In genomic region chr6:95545226-95545625, GRCh38 we compare ENCODE assay signal across 21 cellular contexts. TPM values are rescaled to one million over a fixed set of nuclear protein-coding genes. Genes with fewer than 3 reads are reported as not detected.
DNase-seq lines count a peak whose midpoint lies in the region; ATAC-seq, FAIRE-seq and TF ChIP-seq lines count a peak whose summit lies in the region.
"Had no signal": no experiment of that assay in that cellular context is flagged by ENCODE, and none has a peak within 500 bp of the region (broad histone marks: within the 10 kb centered on the region; RNA-seq: fewer than 3 reads in every experiment).

No MANE protein-coding gene starts in this region.

- peaks cover 8% of the 10 kb centered on the region for H3K4me1 Mint-ChIP-seq in GM23338
- H3K4me1 Mint-ChIP-seq: activated naive CD8-positive, alpha-beta T cell treated with anti-CD3 and anti-CD28 coated beads, Interleukin-2, amount 50 U/mL, for 24 hours had no signal

- H3K36me3 ChIP-seq in adipocyte (ENCODE audit: control insufficient read depth, insufficient read depth, low read length, severe bottlenecking), result no peaks in the 10 kb centered on the region
- H3K36me3 ChIP-seq in suprapubic skin, result no peaks in the 10 kb centered on the region
- H3K36me3 ChIP-seq in GM23338 (ENCODE audit: insufficient read depth), result no peaks in the 10 kb centered on the region
- H3K36me3 ChIP-seq: MG63 had no signal

- ATAC-seq in left ventricle myocardium superior (peak; percentile 87), GM23338 (no peak), GM18861 (IDR thresholded peaks at IDR 0.05; ENCODE audit: unreplicated experiment) (no peak)
- ATAC-seq: activated CD8-positive, alpha-beta T cell treated with anti-CD3 and anti-CD28 coated beads for 36 hours; activated naive CD8-positive, alpha-beta T cell treated with anti-CD3 and anti-CD28 coated beads, Interleukin-2, amount 50 U/mL, for 24 hours; HCT116 had no signal

- no peaks in the 10 kb centered on the region for H3K79me2 ChIP-seq in GM23338 (replicated peaks; ENCODE audit: insufficient read depth)

- H3K9me3 ChIP-seq in adipocyte (ENCODE audit: control insufficient read depth, low read length) (no peaks in the 10 kb centered on the region), suprapubic skin (no peaks in the 10 kb centered on the region)
- H3K9me3 ChIP-seq: Caco-2, MG63 had no signal

- no peak for TF ChIP-seq EP300 in suprapubic skin (IDR thresholded peaks at IDR 0.05)

- intact Hi-C loops in left ventricle myocardium superior (cut with micrococcal nuclease), result no loop called here

- no peaks in the 10 kb centered on the region for H3K9me3 Mint-ChIP-seq in GM23338
- H3K9me3 Mint-ChIP-seq: activated CD8-positive, alpha-beta T cell treated with anti-CD3 and anti-CD28 coated beads for 36 hours; activated naive CD8-positive, alpha-beta T cell treated with anti-CD3 and anti-CD28 coated beads, Interleukin-2, amount 50 U/mL, for 24 hours; activated T-helper 1 cell treated with anti-CD3 and anti-CD28 coated beads, Interleukin-12 subunit alpha, Interleukin-12 subunit beta, Interleukin-2, Interleukin-4 antibody, amounts not matched to agents 30 ng/mL and 10 ng/mL and 1 ng/mL, durations not matched to agents 14 hours and 24 hours and 36 hours; nephron had no signal

- no peak for FAIRE-seq in GM19239 (lab: Jason Lieb, UNC)

- H3K27me3 Mint-ChIP-seq in GM23338 (ENCODE audit: insufficient read depth, low read depth, poor library complexity), result peaks cover 3% of the 10 kb centered on the region

- no peaks in the 10 kb centered on the region for H3K36me3 Mint-ChIP-seq in GM23338 (ENCODE audit: low read depth)

- H3K27ac ChIP-seq in suprapubic skin (peak overlapping the region; percentile 65), GM23338 (ENCODE audit: low read depth) (no peak overlapping the region)

- no peak overlapping the region for H3K4me2 ChIP-seq in GM23338

- H3K9me2 ChIP-seq in GM23338 (ENCODE audit: insufficient read depth), result peaks cover 2% of the 10 kb centered on the region; the same call in 1 of the 2 replicates

- no peak overlapping the region for H3K4me3 Mint-ChIP-seq in GM23338
- H3K4me3 Mint-ChIP-seq: activated CD8-positive, alpha-beta T cell treated with anti-CD3 and anti-CD28 coated beads for 36 hours; activated naive CD8-positive, alpha-beta T cell treated with anti-CD3 and anti-CD28 coated beads, Interleukin-2, amount 50 U/mL, for 24 hours; activated T-helper 1 cell treated with anti-CD3 and anti-CD28 coated beads, Interleukin-12 subunit alpha, Interleukin-12 subunit beta, Interleukin-2, Interleukin-4 antibody, amounts not matched to agents 30 ng/mL and 10 ng/mL and 1 ng/mL, durations not matched to agents 14 hours and 24 hours and 36 hours; nephron had no signal

- no peak overlapping the region for H3K27ac Mint-ChIP-seq in GM23338
- H3K27ac Mint-ChIP-seq: activated CD8-positive, alpha-beta T cell treated with anti-CD3 and anti-CD28 coated beads for 36 hours; activated naive CD8-positive, alpha-beta T cell treated with anti-CD3 and anti-CD28 coated beads, Interleukin-2, amount 50 U/mL, for 24 hours; activated T-helper 1 cell treated with anti-CD3 and anti-CD28 coated beads, Interleukin-12 subunit alpha, Interleukin-12 subunit beta, Interleukin-2, Interleukin-4 antibody, amounts not matched to agents 30 ng/mL and 10 ng/mL and 1 ng/mL, durations not matched to agents 14 hours and 24 hours and 36 hours; nephron had no signal

- H3K4me1 ChIP-seq in adipocyte (ENCODE audit: control insufficient read depth, insufficient read depth, low read length), result peaks cover 40% of the 10 kb centered on the region
- peaks cover 4% of the 10 kb centered on the region for H3K4me1 ChIP-seq in suprapubic skin
- H3K4me1 ChIP-seq in GM23338 (ENCODE audit: insufficient read depth), result peaks cover 8% of the 10 kb centered on the region; the same call in 1 of the 2 replicates
- H3K4me1 ChIP-seq: Caco-2 had no signal

- H3K27me3 ChIP-seq in adipocyte (replicated peaks; ENCODE audit: control insufficient read depth, insufficient read depth, low read length) (peaks cover 6% of the 10 kb centered on the region), suprapubic skin (no peaks in the 10 kb centered on the region), GM23338 (ENCODE audit: insufficient read depth) (no peaks in the 10 kb centered on the region)
- H3K27me3 ChIP-seq: MG63 had no signal

- no peaks in the 10 kb centered on the region for H4K20me1 ChIP-seq in GM23338 (replicated peaks; ENCODE audit: insufficient read depth)

- TF ChIP-seq POLR2A in suprapubic skin (IDR thresholded peaks at IDR 0.05), result no peak

- WGBS in suprapubic skin, result 19% methylated on average over 3 of the region's 3 CpGs

- no peak for TF ChIP-seq CTCF in suprapubic skin (IDR thresholded peaks at IDR 0.05)
- no peak for TF ChIP-seq CTCF in GM23338 (conservative IDR thresholded peaks at IDR 0.05; ENCODE audit: low read depth in 2 of 2)

- H3K4me3 ChIP-seq in adipocyte (ENCODE audit: low read length) (peak overlapping the region; percentile 30), suprapubic skin (no peak overlapping the region), GM23338 (no peak overlapping the region)
- H3K4me3 ChIP-seq: MG63 had no signal

- no peak overlapping the region for H2AFZ ChIP-seq in GM23338

- no peaks in the 10 kb centered on the region for H3F3A ChIP-seq in GM23338 (replicated peaks; ENCODE audit: low read depth)

- DNase-seq in NCI-H1436 (lab: John Stamatoyannopoulos, UW) (peak; percentile 29), adipocyte (ENCODE audit: low read depth) (no peak), left ventricle myocardium superior (no peak), suprapubic skin (ENCODE audit: low spot score in 2 of 2) (no peak), GM23338 (ENCODE audit: low spot score) (no peak), GM19239 (ENCODE audit: insufficient read length, low spot score) (no peak)
- DNase-seq: activated CD8-positive, alpha-beta T cell treated with anti-CD3 and anti-CD28 coated beads for 36 hours; activated naive CD8-positive, alpha-beta T cell treated with anti-CD3 and anti-CD28 coated beads, Interleukin-2, amount 50 U/mL, for 24 hours; AML-193; Caco-2; foreskin melanocyte; GDM1; MG63; NCI-H2029; NCI-H748 treated with DMSO at 0.1 percent for 48 hours; stimulated activated CD4-positive, alpha-beta T cell treated with anti-CD3 and anti-CD28 coated beads, Interleukin-1b, Interleukin-23, amount 100 ng/mL, for 48 hours; SW 1271 had no signal

- H3K9ac ChIP-seq in adipocyte (ENCODE audit: low read length), result peak overlapping the region; percentile 71

TF ChIP-seq in GM23338, 12 proteins besides CTCF, POLR2A, EP300 and RAD21 (continues in another document):
- no peak for TF ChIP-seq EZH2phosphoT487 (IDR thresholded peaks at IDR 0.05; ENCODE audit: unreplicated experiment)
- TF ChIP-seq ZNF331 (CRISPR knock-in tag; IDR thresholded peaks at IDR 0.05; ENCODE audit: low read depth), result no peak
- no peak for TF ChIP-seq NANOG (IDR thresholded peaks at IDR 0.05; ENCODE audit: borderline replicate concordance)
- TF ChIP-seq ETS1 (IDR thresholded peaks at IDR 0.05), result no peak
- TF ChIP-seq JUNB (IDR thresholded peaks at IDR 0.05; ENCODE audit: unreplicated experiment), result no peak
- TF ChIP-seq CREB1 (CRISPR knock-in tag; IDR thresholded peaks at IDR 0.05; ENCODE audit: low read depth), result no peak
- no peak for TF ChIP-seq REST (IDR thresholded peaks at IDR 0.05; ENCODE audit: unreplicated experiment)
- TF ChIP-seq POLR2AphosphoS5 (IDR thresholded peaks at IDR 0.05; ENCODE audit: low read depth), result no peak

RNA-seq across cellular contexts. Expression of gene MANEA, which starts 32.1 kb away (rescaled TPM):
- total RNA-seq in left ventricle myocardium superior, result 4.3 TPM
- total RNA-seq in suprapubic skin, result 10 to 100 TPM in 2 of 4 donors, 1 to 10 TPM in 2; 5.9 to 11.2 (median 9.4) TPM
- total RNA-seq in GM23338 (2014; rRNA removed; shearing (Covaris generic)), result 9.8 and 14.6 TPM in 2 replicates
- 4.8 and 5.5 TPM in 2 replicates for polyA plus RNA-seq in GM23338 (2016; fragmentation: Nextera tagmentation; extraction: Ambion mirVana)
